Comparison of ENCODE assay signal across 1 cellular context in the genomic region with DNA sequence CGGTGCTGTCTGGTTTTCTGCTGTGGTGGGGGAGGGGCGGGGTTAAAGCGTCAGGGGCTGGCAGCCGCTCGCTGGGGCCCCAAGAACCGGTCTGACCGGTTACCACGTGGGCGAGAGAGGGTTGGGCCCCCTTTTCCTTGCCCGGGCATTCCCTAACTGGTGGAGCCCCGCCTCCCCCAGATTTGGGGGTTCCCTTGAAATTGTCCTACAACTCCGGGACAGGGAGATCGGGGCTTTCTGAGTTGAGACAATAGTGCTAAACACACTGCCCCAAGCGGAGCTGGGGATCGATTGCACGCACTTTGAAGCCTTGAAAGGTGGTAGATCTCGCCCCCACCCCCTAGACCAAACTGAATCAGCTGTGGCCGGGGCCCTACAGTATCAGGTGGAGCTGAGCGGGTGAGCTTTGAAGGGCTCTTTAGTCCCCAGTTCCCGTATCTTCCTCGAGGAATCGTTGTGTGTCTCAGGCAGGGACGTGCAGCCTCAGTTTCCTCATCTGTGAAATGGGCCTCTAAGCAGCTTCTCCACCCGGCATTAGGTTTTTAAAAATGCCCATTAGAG.
A peak's percentile ranks its signal among the peaks of the same experiment; 100 is the strongest.
TF ChIP-seq lines count a peak whose summit lies in the region.

No MANE protein-coding gene starts in this region.

TF ChIP-seq in K562, 482 proteins besides CTCF, POLR2A, EP300 and RAD21 (continued from another document and continues in another):
- TF ChIP-seq, protein P1, sequence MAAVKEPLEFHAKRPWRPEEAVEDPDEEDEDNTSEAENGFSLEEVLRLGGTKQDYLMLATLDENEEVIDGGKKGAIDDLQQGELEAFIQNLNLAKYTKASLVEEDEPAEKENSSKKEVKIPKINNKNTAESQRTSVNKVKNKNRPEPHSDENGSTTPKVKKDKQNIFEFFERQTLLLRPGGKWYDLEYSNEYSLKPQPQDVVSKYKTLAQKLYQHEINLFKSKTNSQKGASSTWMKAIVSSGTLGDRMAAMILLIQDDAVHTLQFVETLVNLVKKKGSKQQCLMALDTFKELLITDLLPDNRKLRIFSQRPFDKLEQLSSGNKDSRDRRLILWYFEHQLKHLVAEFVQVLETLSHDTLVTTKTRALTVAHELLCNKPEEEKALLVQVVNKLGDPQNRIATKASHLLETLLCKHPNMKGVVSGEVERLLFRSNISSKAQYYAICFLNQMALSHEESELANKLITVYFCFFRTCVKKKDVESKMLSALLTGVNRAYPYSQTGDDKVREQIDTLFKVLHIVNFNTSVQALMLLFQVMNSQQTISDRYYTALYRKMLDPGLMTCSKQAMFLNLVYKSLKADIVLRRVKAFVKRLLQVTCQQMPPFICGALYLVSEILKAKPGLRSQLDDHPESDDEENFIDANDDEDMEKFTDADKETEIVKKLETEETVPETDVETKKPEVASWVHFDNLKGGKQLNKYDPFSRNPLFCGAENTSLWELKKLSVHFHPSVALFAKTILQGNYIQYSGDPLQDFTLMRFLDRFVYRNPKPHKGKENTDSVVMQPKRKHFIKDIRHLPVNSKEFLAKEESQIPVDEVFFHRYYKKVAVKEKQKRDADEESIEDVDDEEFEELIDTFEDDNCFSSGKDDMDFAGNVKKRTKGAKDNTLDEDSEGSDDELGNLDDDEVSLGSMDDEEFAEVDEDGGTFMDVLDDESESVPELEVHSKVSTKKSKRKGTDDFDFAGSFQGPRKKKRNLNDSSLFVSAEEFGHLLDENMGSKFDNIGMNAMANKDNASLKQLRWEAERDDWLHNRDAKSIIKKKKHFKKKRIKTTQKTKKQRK (IDR thresholded peaks at IDR 0.05; ENCODE audit: borderline replicate concordance, low read depth, low read length) = peak; percentile 16; the same call in 1 of the 2 replicates
- TF ChIP-seq FOXA3 (CRISPR knock-in tag; conservative IDR thresholded peaks at IDR 0.05 in 1 of 2, IDR thresholded peaks at IDR 0.05 in 1 of 2) = no peak
- no peak for TF ChIP-seq RAD51 (IDR thresholded peaks at IDR 0.05; ENCODE audit: borderline replicate concordance, low read depth)
- TF ChIP-seq, protein P2, sequence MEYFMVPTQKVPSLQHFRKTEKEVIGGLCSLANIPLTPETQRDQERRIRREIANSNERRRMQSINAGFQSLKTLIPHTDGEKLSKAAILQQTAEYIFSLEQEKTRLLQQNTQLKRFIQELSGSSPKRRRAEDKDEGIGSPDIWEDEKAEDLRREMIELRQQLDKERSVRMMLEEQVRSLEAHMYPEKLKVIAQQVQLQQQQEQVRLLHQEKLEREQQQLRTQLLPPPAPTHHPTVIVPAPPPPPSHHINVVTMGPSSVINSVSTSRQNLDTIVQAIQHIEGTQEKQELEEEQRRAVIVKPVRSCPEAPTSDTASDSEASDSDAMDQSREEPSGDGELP (CRISPR knock-in tag; IDR thresholded peaks at IDR 0.05; ENCODE audit: borderline replicate concordance) = peak; percentile 95
- no peak for TF ChIP-seq KDM4B (IDR thresholded peaks at IDR 0.05; ENCODE audit: borderline replicate concordance in 2 of 2, low read depth in 1 of 2)
- 0 out of 2 replicates have a peak, but pooled peaks have one; percentile 4 for TF ChIP-seq ZNF696 (CRISPR knock-in tag; conservative IDR thresholded peaks at IDR 0.05)
- peak; percentile 16 for TF ChIP-seq ZFP36 (IDR thresholded peaks at IDR 0.05; ENCODE audit: low read depth, low read length, partially characterized antibody)
- 0 out of 2 replicates have a peak, but pooled peaks have one; percentile 17 for TF ChIP-seq PML (IDR thresholded peaks at IDR 0.05; ENCODE audit: low read length)
- TF ChIP-seq STAG1 (CRISPR knock-in tag; IDR thresholded peaks at IDR 0.05; ENCODE audit: borderline replicate concordance) = no peak
- TF ChIP-seq ZNF24 (IDR thresholded peaks at IDR 0.05) = no peak
- 0 out of 2 replicates have a peak, but pooled peaks have one; percentile 5 for TF ChIP-seq ESRRB (CRISPR knock-in tag; IDR thresholded peaks at IDR 0.05; ENCODE audit: borderline replicate concordance)
- no peak for TF ChIP-seq TCF7 (IDR thresholded peaks at IDR 0.05; ENCODE audit: borderline replicate concordance)
- TF ChIP-seq NR1H2 (CRISPR knock-in tag; IDR thresholded peaks at IDR 0.05) = no peak
- TF ChIP-seq TRIM24 (IDR thresholded peaks at IDR 0.05) = no peak; a peak in 1 of 4 replicates
- no peak for TF ChIP-seq XRCC3 (IDR thresholded peaks at IDR 0.05)
- TF ChIP-seq, protein P3, sequence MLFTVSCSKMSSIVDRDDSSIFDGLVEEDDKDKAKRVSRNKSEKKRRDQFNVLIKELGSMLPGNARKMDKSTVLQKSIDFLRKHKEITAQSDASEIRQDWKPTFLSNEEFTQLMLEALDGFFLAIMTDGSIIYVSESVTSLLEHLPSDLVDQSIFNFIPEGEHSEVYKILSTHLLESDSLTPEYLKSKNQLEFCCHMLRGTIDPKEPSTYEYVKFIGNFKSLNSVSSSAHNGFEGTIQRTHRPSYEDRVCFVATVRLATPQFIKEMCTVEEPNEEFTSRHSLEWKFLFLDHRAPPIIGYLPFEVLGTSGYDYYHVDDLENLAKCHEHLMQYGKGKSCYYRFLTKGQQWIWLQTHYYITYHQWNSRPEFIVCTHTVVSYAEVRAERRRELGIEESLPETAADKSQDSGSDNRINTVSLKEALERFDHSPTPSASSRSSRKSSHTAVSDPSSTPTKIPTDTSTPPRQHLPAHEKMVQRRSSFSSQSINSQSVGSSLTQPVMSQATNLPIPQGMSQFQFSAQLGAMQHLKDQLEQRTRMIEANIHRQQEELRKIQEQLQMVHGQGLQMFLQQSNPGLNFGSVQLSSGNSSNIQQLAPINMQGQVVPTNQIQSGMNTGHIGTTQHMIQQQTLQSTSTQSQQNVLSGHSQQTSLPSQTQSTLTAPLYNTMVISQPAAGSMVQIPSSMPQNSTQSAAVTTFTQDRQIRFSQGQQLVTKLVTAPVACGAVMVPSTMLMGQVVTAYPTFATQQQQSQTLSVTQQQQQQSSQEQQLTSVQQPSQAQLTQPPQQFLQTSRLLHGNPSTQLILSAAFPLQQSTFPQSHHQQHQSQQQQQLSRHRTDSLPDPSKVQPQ (CRISPR knock-in tag; IDR thresholded peaks at IDR 0.05; ENCODE audit: borderline replicate concordance) = no peak
- no peak for TF ChIP-seq TCF7L2 (IDR thresholded peaks at IDR 0.05; ENCODE audit: low read depth, low read length)
- TF ChIP-seq NR2F6 (CRISPR knock-in tag; IDR thresholded peaks at IDR 0.05) = no peak
- TF ChIP-seq SIN3A (IDR thresholded peaks at IDR 0.05; ENCODE audit: borderline replicate concordance in 2 of 2, control insufficient read depth in 1 of 2, low read depth in 2 of 2, low read length in 2 of 2) = peak in 1 of 2 experiments; percentile 78; a peak in 2 of 4 replicates
- TF ChIP-seq, protein P4, sequence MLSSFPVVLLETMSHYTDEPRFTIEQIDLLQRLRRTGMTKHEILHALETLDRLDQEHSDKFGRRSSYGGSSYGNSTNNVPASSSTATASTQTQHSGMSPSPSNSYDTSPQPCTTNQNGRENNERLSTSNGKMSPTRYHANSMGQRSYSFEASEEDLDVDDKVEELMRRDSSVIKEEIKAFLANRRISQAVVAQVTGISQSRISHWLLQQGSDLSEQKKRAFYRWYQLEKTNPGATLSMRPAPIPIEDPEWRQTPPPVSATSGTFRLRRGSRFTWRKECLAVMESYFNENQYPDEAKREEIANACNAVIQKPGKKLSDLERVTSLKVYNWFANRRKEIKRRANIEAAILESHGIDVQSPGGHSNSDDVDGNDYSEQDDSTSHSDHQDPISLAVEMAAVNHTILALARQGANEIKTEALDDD (IDR thresholded peaks at IDR 0.05) = no peak
- TF ChIP-seq, protein P5, sequence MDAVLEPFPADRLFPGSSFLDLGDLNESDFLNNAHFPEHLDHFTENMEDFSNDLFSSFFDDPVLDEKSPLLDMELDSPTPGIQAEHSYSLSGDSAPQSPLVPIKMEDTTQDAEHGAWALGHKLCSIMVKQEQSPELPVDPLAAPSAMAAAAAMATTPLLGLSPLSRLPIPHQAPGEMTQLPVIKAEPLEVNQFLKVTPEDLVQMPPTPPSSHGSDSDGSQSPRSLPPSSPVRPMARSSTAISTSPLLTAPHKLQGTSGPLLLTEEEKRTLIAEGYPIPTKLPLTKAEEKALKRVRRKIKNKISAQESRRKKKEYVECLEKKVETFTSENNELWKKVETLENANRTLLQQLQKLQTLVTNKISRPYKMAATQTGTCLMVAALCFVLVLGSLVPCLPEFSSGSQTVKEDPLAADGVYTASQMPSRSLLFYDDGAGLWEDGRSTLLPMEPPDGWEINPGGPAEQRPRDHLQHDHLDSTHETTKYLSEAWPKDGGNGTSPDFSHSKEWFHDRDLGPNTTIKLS (IDR thresholded peaks at IDR 0.05; ENCODE audit: borderline replicate concordance, low read depth) = no peak
- TF ChIP-seq ADNP (tag; IDR thresholded peaks at IDR 0.05) = peak; percentile 98
- no peak for TF ChIP-seq ZNF551 (CRISPR knock-in tag; IDR thresholded peaks at IDR 0.05)
- TF ChIP-seq GABPB2 (CRISPR knock-in tag; conservative IDR thresholded peaks at IDR 0.05) = no peak
- peak; percentile 63; the same call in 1 of the 2 replicates for TF ChIP-seq KLF1 (tag; IDR thresholded peaks at IDR 0.05)
- TF ChIP-seq ZNF140 (CRISPR knock-in tag; IDR thresholded peaks at IDR 0.05) = no peak
- TF ChIP-seq ZC3H11A (IDR thresholded peaks at IDR 0.05; ENCODE audit: low read depth, low read length) = no peak
- no peak for TF ChIP-seq ZNF507 (tag; conservative IDR thresholded peaks at IDR 0.05)
- TF ChIP-seq ZZZ3 (IDR thresholded peaks at IDR 0.05) = no peak
- TF ChIP-seq, protein P6, sequence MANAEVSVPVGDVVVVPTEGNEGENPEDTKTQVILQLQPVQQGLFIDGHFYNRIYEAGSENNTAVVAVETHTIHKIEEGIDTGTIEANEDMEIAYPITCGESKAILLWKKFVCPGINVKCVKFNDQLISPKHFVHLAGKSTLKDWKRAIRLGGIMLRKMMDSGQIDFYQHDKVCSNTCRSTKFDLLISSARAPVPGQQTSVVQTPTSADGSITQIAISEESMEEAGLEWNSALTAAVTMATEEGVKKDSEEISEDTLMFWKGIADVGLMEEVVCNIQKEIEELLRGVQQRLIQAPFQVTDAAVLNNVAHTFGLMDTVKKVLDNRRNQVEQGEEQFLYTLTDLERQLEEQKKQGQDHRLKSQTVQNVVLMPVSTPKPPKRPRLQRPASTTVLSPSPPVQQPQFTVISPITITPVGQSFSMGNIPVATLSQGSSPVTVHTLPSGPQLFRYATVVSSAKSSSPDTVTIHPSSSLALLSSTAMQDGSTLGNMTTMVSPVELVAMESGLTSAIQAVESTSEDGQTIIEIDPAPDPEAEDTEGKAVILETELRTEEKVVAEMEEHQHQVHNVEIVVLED (CRISPR knock-in tag; IDR thresholded peaks at IDR 0.05) = no peak
- no peak for TF ChIP-seq HNRNPH1 (optimal IDR thresholded peaks at IDR 0.05; ENCODE audit: low read depth, low read length)
- TF ChIP-seq SNIP1 (IDR thresholded peaks at IDR 0.05; ENCODE audit: low read depth) = no peak
- TF ChIP-seq EP400 (IDR thresholded peaks at IDR 0.05) = no peak; the same call in 1 of the 2 replicates
- TF ChIP-seq, protein P7, sequence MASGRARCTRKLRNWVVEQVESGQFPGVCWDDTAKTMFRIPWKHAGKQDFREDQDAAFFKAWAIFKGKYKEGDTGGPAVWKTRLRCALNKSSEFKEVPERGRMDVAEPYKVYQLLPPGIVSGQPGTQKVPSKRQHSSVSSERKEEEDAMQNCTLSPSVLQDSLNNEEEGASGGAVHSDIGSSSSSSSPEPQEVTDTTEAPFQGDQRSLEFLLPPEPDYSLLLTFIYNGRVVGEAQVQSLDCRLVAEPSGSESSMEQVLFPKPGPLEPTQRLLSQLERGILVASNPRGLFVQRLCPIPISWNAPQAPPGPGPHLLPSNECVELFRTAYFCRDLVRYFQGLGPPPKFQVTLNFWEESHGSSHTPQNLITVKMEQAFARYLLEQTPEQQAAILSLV (tag; IDR thresholded peaks at IDR 0.05) = no peak
- no peak for TF ChIP-seq CBFA2T3 (IDR thresholded peaks at IDR 0.05)
- no peak for TF ChIP-seq TAL1 (IDR thresholded peaks at IDR 0.05)
- TF ChIP-seq PTRF (tag; IDR thresholded peaks at IDR 0.05) = no peak
- TF ChIP-seq KDM1A (IDR thresholded peaks at IDR 0.05) = peak; percentile 69 to 95; a peak in 3 of 4 replicates
- no peak for TF ChIP-seq POLR3G (IDR thresholded peaks at IDR 0.05; ENCODE audit: extremely low read depth, insufficient read length, insufficient replicate concordance)
- TF ChIP-seq HNRNPK (IDR thresholded peaks at IDR 0.05; ENCODE audit: low read depth, low read length, poor library complexity, severe bottlenecking) = no peak
- TF ChIP-seq CHD1 (IDR thresholded peaks at IDR 0.05; ENCODE audit: low read length) = no peak
- TF ChIP-seq HDAC8 (tag; IDR thresholded peaks at IDR 0.05) = no peak
- TF ChIP-seq DMBX1 (CRISPR knock-in tag; IDR thresholded peaks at IDR 0.05; ENCODE audit: borderline replicate concordance) = no peak
- TF ChIP-seq ZNF717 (CRISPR knock-in tag; IDR thresholded peaks at IDR 0.05) = 0 out of 2 replicates have a peak, but pooled peaks have one; percentile 7
- peak; percentile 56; the same call in 1 of the 2 replicates for TF ChIP-seq FOXJ2 (tag; IDR thresholded peaks at IDR 0.05)
- no peak for TF ChIP-seq ZNF197 (CRISPR knock-in tag; IDR thresholded peaks at IDR 0.05; ENCODE audit: low read depth)
- TF ChIP-seq, protein P8, sequence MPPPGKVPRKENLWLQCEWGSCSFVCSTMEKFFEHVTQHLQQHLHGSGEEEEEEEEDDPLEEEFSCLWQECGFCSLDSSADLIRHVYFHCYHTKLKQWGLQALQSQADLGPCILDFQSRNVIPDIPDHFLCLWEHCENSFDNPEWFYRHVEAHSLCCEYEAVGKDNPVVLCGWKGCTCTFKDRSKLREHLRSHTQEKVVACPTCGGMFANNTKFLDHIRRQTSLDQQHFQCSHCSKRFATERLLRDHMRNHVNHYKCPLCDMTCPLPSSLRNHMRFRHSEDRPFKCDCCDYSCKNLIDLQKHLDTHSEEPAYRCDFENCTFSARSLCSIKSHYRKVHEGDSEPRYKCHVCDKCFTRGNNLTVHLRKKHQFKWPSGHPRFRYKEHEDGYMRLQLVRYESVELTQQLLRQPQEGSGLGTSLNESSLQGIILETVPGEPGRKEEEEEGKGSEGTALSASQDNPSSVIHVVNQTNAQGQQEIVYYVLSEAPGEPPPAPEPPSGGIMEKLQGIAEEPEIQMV (tag; conservative IDR thresholded peaks at IDR 0.05; ENCODE audit: low read depth) = no peak
- TF ChIP-seq, protein P9, sequence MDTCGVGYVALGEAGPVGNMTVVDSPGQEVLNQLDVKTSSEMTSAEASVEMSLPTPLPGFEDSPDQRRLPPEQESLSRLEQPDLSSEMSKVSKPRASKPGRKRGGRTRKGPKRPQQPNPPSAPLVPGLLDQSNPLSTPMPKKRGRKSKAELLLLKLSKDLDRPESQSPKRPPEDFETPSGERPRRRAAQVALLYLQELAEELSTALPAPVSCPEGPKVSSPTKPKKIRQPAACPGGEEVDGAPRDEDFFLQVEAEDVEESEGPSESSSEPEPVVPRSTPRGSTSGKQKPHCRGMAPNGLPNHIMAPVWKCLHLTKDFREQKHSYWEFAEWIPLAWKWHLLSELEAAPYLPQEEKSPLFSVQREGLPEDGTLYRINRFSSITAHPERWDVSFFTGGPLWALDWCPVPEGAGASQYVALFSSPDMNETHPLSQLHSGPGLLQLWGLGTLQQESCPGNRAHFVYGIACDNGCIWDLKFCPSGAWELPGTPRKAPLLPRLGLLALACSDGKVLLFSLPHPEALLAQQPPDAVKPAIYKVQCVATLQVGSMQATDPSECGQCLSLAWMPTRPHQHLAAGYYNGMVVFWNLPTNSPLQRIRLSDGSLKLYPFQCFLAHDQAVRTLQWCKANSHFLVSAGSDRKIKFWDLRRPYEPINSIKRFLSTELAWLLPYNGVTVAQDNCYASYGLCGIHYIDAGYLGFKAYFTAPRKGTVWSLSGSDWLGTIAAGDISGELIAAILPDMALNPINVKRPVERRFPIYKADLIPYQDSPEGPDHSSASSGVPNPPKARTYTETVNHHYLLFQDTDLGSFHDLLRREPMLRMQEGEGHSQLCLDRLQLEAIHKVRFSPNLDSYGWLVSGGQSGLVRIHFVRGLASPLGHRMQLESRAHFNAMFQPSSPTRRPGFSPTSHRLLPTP (IDR thresholded peaks at IDR 0.05; ENCODE audit: borderline replicate concordance, extremely low read depth, insufficient read length) = no peak
